In genomic region chr3:117346878-117347277, GRCh38 we compare ENCODE assay signal across 19 cellular contexts.
"Had no signal": no experiment of that assay in that cellular context is flagged by ENCODE, and none has a peak within 500 bp of the region (broad histone marks: within the 10 kb centered on the region; RNA-seq: fewer than 3 reads in every experiment).

No MANE protein-coding gene starts in this region.

- H3K27me3 ChIP-seq: right lobe of liver, stomach, suprapubic skin, tibial nerve, uterus had no signal

- H3K79me2 ChIP-seq: parathyroid adenoma had no signal

- DNase-seq: activated T-cell treated with anti-CD3 and anti-CD28 coated beads, Interleukin-2, amount 50 U/mL, for 1 hour; aorta; effector CD4-positive, alpha-beta T cell; erythroblast; foreskin fibroblast; immature natural killer cell; left ventricle myocardium superior; right lobe of liver; small intestine; stimulated activated CD4-positive, alpha-beta T cell treated with anti-CD3 and anti-CD28 coated beads, Interleukin-2, amount 100 ng/mL, for 24 hours; stomach; uterus had no signal

- H3K4me3 ChIP-seq: right lobe of liver, stomach, suprapubic skin, tibial nerve, uterus had no signal

- H3K36me3 ChIP-seq: right lobe of liver, stomach, suprapubic skin, tibial nerve, uterus had no signal

- H3K4me1 ChIP-seq: right lobe of liver, suprapubic skin, tibial nerve, uterus had no signal

- FAIRE-seq: endometrium, small intestine had no signal

- H3K9ac ChIP-seq: parathyroid adenoma had no signal

- H3K27ac ChIP-seq: parathyroid adenoma, right lobe of liver, stomach, suprapubic skin, tibial nerve, uterus had no signal

- H2AFZ ChIP-seq: parathyroid adenoma had no signal

- H3K9me3 ChIP-seq: right lobe of liver, stomach, suprapubic skin, tibial nerve, uterus had no signal

- ATAC-seq: activated naive CD4-positive, alpha-beta T cell treated with anti-CD3 and anti-CD28 coated beads, Interleukin-2, amount 50 U/mL, for 72 hours; left ventricle myocardium superior; right lobe of liver; stimulated activated effector memory CD8-positive, alpha-beta T cell treated with anti-CD3 and anti-CD28 coated beads, Interleukin-12 subunit alpha, Interleukin-12 subunit beta, amount 100 ng/mL, for 72 hours; WTC11 had no signal
